In genomic region chr10:30697806-30698205, GRCh38 we compare ENCODE assay signal across 17 cellular contexts.
DNase-seq lines count a peak whose midpoint lies in the region; ATAC-seq and TF ChIP-seq lines count a peak whose summit lies in the region.
"Had no signal": no experiment of that assay in that cellular context is flagged by ENCODE, and none has a peak within 500 bp of the region (broad histone marks: within the 10 kb centered on the region; RNA-seq: fewer than 3 reads in every experiment).

No MANE protein-coding gene starts in this region.

- peak overlapping the region; percentile 3 for H3K4me3 Mint-ChIP-seq in natural killer cell treated with Interleukin-12 subunit alpha and Interleukin-12 subunit beta and Interleukin-15 and Interleukin-18, amount 100 ng/mL, for 72 hours
- H3K4me3 Mint-ChIP-seq in natural killer cell: no peak overlapping the region
- peak overlapping the region in 1 of 3 donors; percentile 60 for H3K4me3 Mint-ChIP-seq in T-cell
- H3K4me3 Mint-ChIP-seq in activated naive CD8-positive, alpha-beta T cell: peak overlapping the region; percentile 22
- H3K4me3 Mint-ChIP-seq in stimulated activated naive CD8-positive, alpha-beta T cell treated with anti-CD3 and anti-CD28 coated beads, Interleukin-15, Interleukin-2, amounts not matched to agents 100 ng/mL and 50 ng/mL, for 24 hours: peak overlapping the region; percentile 14
- H3K4me3 Mint-ChIP-seq: neural progenitor cell had no signal

- CTCF ChIA-PET in T-cell (lab: Charles Lee): interaction anchor here (0.7 to 1.2 kb wide), 5 partner anchors 10 to 1085 kb away, joined by 3 to 8 read pairs (median 4); no protein-coding TSS in a partner anchor

- POLR2A ChIA-PET in T-cell (lab: Charles Lee): interaction anchor here in 1 of 2 donors (0.6 kb wide), 2 partner anchors 699 to 1087 kb away, joined by 3 to 4 read pairs; no protein-coding TSS in a partner anchor

- peak overlapping the region; percentile 41 to 89 for H3K27ac Mint-ChIP-seq in natural killer cell treated with Interleukin-12 subunit alpha and Interleukin-12 subunit beta and Interleukin-15 and Interleukin-18, amount 100 ng/mL, for 72 hours
- H3K27ac Mint-ChIP-seq in natural killer cell: no peak overlapping the region
- peak overlapping the region; percentile 77 to 93 for H3K27ac Mint-ChIP-seq in T-cell
- peak overlapping the region; percentile 92 for H3K27ac Mint-ChIP-seq in activated naive CD8-positive, alpha-beta T cell
- peak overlapping the region; percentile 82 for H3K27ac Mint-ChIP-seq in stimulated activated naive CD8-positive, alpha-beta T cell treated with anti-CD3 and anti-CD28 coated beads, Interleukin-15, Interleukin-2, amounts not matched to agents 100 ng/mL and 50 ng/mL, for 24 hours
- H3K27ac Mint-ChIP-seq: neural progenitor cell, progenitor cell of endocrine pancreas had no signal

- H3K4me1 Mint-ChIP-seq in natural killer cell treated with Interleukin-12 subunit alpha and Interleukin-12 subunit beta and Interleukin-15 and Interleukin-18, amount 100 ng/mL, for 72 hours (ENCODE audit: low read depth in 2 of 2): peaks cover 36 to 69% of the 10 kb centered on the region in 2 donors
- H3K4me1 Mint-ChIP-seq in natural killer cell: peaks cover 28 to 31% of the 10 kb centered on the region in 2 donors
- peaks cover 70 to 79% (median 75%) of the 10 kb centered on the region in 3 donors for H3K4me1 Mint-ChIP-seq in T-cell
- peaks cover 78% of the 10 kb centered on the region for H3K4me1 Mint-ChIP-seq in activated naive CD8-positive, alpha-beta T cell (ENCODE audit: low read depth)
- H3K4me1 Mint-ChIP-seq in stimulated activated naive CD8-positive, alpha-beta T cell treated with anti-CD3 and anti-CD28 coated beads, Interleukin-15, Interleukin-2, amounts not matched to agents 100 ng/mL and 50 ng/mL, for 24 hours (ENCODE audit: low read depth): peaks cover 94% of the 10 kb centered on the region

- H3K27me3 Mint-ChIP-seq in natural killer cell treated with Interleukin-12 subunit alpha and Interleukin-12 subunit beta and Interleukin-15 and Interleukin-18, amount 100 ng/mL, for 72 hours: peaks cover 0 to 2% of the 10 kb centered on the region in 2 donors
- H3K27me3 Mint-ChIP-seq in natural killer cell (ENCODE audit: low read depth in 2 of 2): peaks cover 0 to 2% of the 10 kb centered on the region in 2 donors
- no peaks in the 10 kb centered on the region for H3K27me3 Mint-ChIP-seq in T-cell
- H3K27me3 Mint-ChIP-seq in activated naive CD8-positive, alpha-beta T cell: no peaks in the 10 kb centered on the region
- H3K27me3 Mint-ChIP-seq in stimulated activated naive CD8-positive, alpha-beta T cell treated with anti-CD3 and anti-CD28 coated beads, Interleukin-15, Interleukin-2, amounts not matched to agents 100 ng/mL and 50 ng/mL, for 24 hours: no peaks in the 10 kb centered on the region

- TF ChIP-seq CTCF in natural killer cell (IDR thresholded peaks at IDR 0.05): no peak

- H3K36me3 Mint-ChIP-seq in natural killer cell treated with Interleukin-12 subunit alpha and Interleukin-12 subunit beta and Interleukin-15 and Interleukin-18, amount 100 ng/mL, for 72 hours: peaks cover 10% of the 10 kb centered on the region
- no peaks in the 10 kb centered on the region for H3K36me3 Mint-ChIP-seq in natural killer cell
- no peaks in the 10 kb centered on the region for H3K36me3 Mint-ChIP-seq in T-cell
- H3K36me3 Mint-ChIP-seq in activated naive CD8-positive, alpha-beta T cell: no peaks in the 10 kb centered on the region
- peaks cover 3% of the 10 kb centered on the region for H3K36me3 Mint-ChIP-seq in stimulated activated naive CD8-positive, alpha-beta T cell treated with anti-CD3 and anti-CD28 coated beads, Interleukin-15, Interleukin-2, amounts not matched to agents 100 ng/mL and 50 ng/mL, for 24 hours (ENCODE audit: low read depth)
- H3K36me3 Mint-ChIP-seq: neural progenitor cell had no signal

- ATAC-seq in natural killer cell treated with Interleukin-12 subunit alpha and Interleukin-12 subunit beta and Interleukin-15 and Interleukin-18, amount 100 ng/mL, for 72 hours: no peak
- ATAC-seq in natural killer cell (no peak), T-cell (replicated peaks in 1 of 4) (no peak)
- ATAC-seq: Right ventricle myocardium inferior had no signal

- intact Hi-C loops in natural killer cell (cut with micrococcal nuclease): no loop called here

- H3K9me3 Mint-ChIP-seq in natural killer cell treated with Interleukin-12 subunit alpha and Interleukin-12 subunit beta and Interleukin-15 and Interleukin-18, amount 100 ng/mL, for 72 hours: no peaks in the 10 kb centered on the region
- H3K9me3 Mint-ChIP-seq in natural killer cell (no peaks in the 10 kb centered on the region), T-cell (no peaks in the 10 kb centered on the region)
- H3K9me3 Mint-ChIP-seq in activated naive CD8-positive, alpha-beta T cell (ENCODE audit: low read depth): no peaks in the 10 kb centered on the region
- no peaks in the 10 kb centered on the region for H3K9me3 Mint-ChIP-seq in stimulated activated naive CD8-positive, alpha-beta T cell treated with anti-CD3 and anti-CD28 coated beads, Interleukin-15, Interleukin-2, amounts not matched to agents 100 ng/mL and 50 ng/mL, for 24 hours
- H3K9me3 Mint-ChIP-seq: neural progenitor cell had no signal

- DNase-seq in natural killer cell treated with Interleukin-12 subunit alpha and Interleukin-12 subunit beta and Interleukin-15 and Interleukin-18, amount 100 ng/mL, for 72 hours (ENCODE audit: low spot score): no peak
- no peak for DNase-seq in natural killer cell
- no peak for DNase-seq in T-cell
- DNase-seq in NCI-H2196 (lab: John Stamatoyannopoulos, UW; ENCODE audit: unreplicated experiment): no peak
- DNase-seq in COLO829 (ENCODE audit: low spot score): no peak
- DNase-seq: COR-L47, DMS79, Kasumi-1, NCI-H1694, NCI-H2171 treated with DMSO at 0.1 percent for 48 hours, NCI-H748 treated with DMSO at 0.1 percent for 48 hours, stomach had no signal

Comparison
In these comparisons a context has a peak if more than half of its experiments do, and no peak if none do; other contexts are left out.
1. H3K27ac Mint-ChIP-seq: peak in natural killer cell treated with Interleukin-12 subunit alpha and Interleukin-12 subunit beta and Interleukin-15 and Interleukin-18, amount 100 ng/mL, for 72 hours (2 of 2), T-cell (2 of 2), activated naive CD8-positive, alpha-beta T cell (single experiment) and stimulated activated naive CD8-positive, alpha-beta T cell treated with anti-CD3 and anti-CD28 coated beads, Interleukin-15, Interleukin-2, amounts not matched to agents 100 ng/mL and 50 ng/mL, for 24 hours (single experiment); none in natural killer cell (0 of 2).